In the genomic region with DNA sequence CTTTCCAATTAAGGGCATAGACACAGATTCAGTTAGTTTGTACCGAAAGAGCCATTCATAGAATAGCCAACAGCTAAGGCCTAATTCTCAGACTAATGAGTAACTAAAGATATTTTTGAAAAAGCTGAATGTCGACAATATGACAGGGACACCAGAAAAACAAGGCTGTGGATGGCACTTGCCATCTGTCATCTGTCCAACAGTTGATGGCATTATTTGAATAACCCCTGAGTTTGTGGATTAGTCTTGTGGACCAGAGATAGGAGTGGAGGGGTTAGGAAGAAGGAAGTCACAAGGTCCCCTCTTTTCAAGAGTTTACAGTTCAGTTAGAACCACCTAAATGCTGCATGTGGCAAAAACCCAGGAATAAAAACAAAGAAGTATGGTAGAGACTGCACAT, we compare ENCODE assay signal across 18 cellular contexts.
"Had no signal": no experiment of that assay in that cellular context is flagged by ENCODE, and none has a peak within 500 bp of the region (broad histone marks: within the 10 kb centered on the region; RNA-seq: fewer than 3 reads in every experiment).

No MANE protein-coding gene starts in this region.

- H3K4me3 ChIP-seq: K562, SJSA1, SK-N-MC had no signal

- H3K4me1 ChIP-seq: SJSA1 had no signal

- H3K36me3 ChIP-seq: SJSA1 had no signal

- H3K9me3 ChIP-seq: SJSA1 had no signal

- H3K27ac ChIP-seq: KMS-11, SJSA1, SK-N-MC had no signal

- DNase-seq: Kasumi-1, MM.1S, NCI-H1092 treated with DMSO at 0.1 percent for 48 hours, NCI-H1436, NCI-H187, NCI-H2029, NCI-H2081 treated with DMSO at 0.1 percent for 48 hours, NCI-H2171, NCI-H226, NCI-H446, NCI-H510A, NCI-H524 treated with DMSO at 0.1 percent for 48 hours, NCI-H774, SIG-M5 had no signal

- H3K27me3 ChIP-seq: SJSA1 had no signal
